12 cellular contexts compared by ENCODE assay signal in the genomic region with DNA sequence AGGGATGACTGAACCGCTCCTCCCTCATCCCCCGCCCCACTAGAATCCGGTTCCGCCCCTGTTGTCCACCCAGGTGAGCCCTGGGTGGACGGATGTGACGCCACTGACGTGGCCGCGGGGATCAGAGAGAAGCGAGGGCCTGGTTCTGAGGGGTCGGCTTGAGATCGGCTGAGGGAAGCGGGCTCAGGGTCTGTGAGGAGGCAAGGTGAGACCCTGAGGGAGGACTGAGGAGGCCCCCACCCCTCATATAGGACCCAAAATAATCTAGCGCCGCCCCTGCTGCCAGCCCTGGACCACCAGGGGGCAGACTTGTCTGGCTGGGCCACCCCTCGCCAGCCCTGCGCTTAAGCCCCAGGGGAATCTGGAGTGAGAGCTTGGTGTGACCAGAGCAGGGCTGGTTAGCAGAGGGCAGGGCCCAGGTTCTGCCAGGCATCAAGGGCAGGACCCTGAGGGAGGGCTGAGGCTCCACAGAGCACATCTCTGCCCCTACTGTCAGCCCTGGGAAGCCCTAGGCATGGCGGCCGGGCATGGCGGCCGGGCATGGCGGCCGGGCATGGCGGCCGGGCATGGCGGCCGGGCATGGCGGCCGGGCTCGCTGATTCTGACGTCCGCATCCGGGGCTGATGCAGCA. TPM values are rescaled to one million over a fixed set of nuclear protein-coding genes. Genes with fewer than 3 reads are reported as not detected.
A peak's percentile ranks its signal among the peaks of the same experiment; 100 is the strongest.
DNase-seq lines count a peak whose midpoint lies in the region; ATAC-seq, FAIRE-seq and TF ChIP-seq lines count a peak whose summit lies in the region.
"Had no signal": no experiment of that assay in that cellular context is flagged by ENCODE, and none has a peak within 500 bp of the region (broad histone marks: within the 10 kb centered on the region; RNA-seq: fewer than 3 reads in every experiment).

A gene with protein sequence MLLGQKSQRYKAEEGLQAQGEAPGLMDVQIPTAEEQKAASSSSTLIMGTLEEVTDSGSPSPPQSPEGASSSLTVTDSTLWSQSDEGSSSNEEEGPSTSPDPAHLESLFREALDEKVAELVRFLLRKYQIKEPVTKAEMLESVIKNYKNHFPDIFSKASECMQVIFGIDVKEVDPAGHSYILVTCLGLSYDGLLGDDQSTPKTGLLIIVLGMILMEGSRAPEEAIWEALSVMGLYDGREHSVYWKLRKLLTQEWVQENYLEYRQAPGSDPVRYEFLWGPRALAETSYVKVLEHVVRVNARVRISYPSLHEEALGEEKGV (plus strand): TSS at position 103 of the 631 bp plus-strand sequence. CDS start 3,090 bp downstream, outside the sequence.

- H3K4me1 Mint-ChIP-seq in GM23338 = no peaks in the 10 kb centered on the region
- H3K4me1 Mint-ChIP-seq in activated CD4-positive, alpha-beta memory T cell treated with anti-CD3 and anti-CD28 coated beads for 36 hours (ENCODE audit: low read depth) = no peaks in the 10 kb centered on the region

- H3K9me2 ChIP-seq in GM23338 (ENCODE audit: insufficient read depth) = no peaks in the 10 kb centered on the region

- no peaks in the 10 kb centered on the region for H3K36me3 ChIP-seq in GM23338 (ENCODE audit: insufficient read depth)
- H3K36me3 ChIP-seq: thoracic aorta had no signal

- no peaks in the 10 kb centered on the region for H3K4me1 ChIP-seq in GM23338 (ENCODE audit: insufficient read depth)

- no peak for FAIRE-seq in GM12892 (lab: Jason Lieb, UNC)

- no peak within 1 kb of the TSS for H3K4me3 Mint-ChIP-seq in GM23338
- no peak within 1 kb of the TSS for H3K4me3 Mint-ChIP-seq in activated CD4-positive, alpha-beta memory T cell treated with anti-CD3 and anti-CD28 coated beads for 36 hours

- intact Hi-C loops in activated CD4-positive, alpha-beta memory T cell treated with anti-CD3 and anti-CD28 coated beads for 36 hours (cut with micrococcal nuclease) = no loop called here
- intact Hi-C loops in Right ventricle myocardium inferior (cut with DNase I) = no loop called here
- intact Hi-C loops in left cardiac atrium (cut with DNase I) = no loop called here

- no peak within 1 kb of the TSS for H3K4me2 ChIP-seq in GM23338

- ATAC-seq in GM23338 (peak; percentile 87), Right ventricle myocardium inferior (no peak), left cardiac atrium (no peak)
- ATAC-seq: esophagus mucosa had no signal

- no peak within 1 kb of the TSS for H2AFZ ChIP-seq in GM23338

- no peaks in the 10 kb centered on the region for H3K79me2 ChIP-seq in GM23338 (replicated peaks; ENCODE audit: insufficient read depth)

- H3K27ac ChIP-seq in GM23338 (ENCODE audit: low read depth) = no peak within 1 kb of the TSS
- H3K27ac ChIP-seq: thoracic aorta had no signal

- peaks cover 3% of the 10 kb centered on the region for H3K27me3 Mint-ChIP-seq in GM23338 (ENCODE audit: insufficient read depth, low read depth, poor library complexity)
- peaks cover 2% of the 10 kb centered on the region for H3K27me3 Mint-ChIP-seq in activated CD4-positive, alpha-beta memory T cell treated with anti-CD3 and anti-CD28 coated beads for 36 hours

- H3K27me3 ChIP-seq in GM23338 (ENCODE audit: insufficient read depth) = no peaks in the 10 kb centered on the region

- H3K4me3 ChIP-seq in GM23338 = no peak within 1 kb of the TSS
- H3K4me3 ChIP-seq in retinal pigment epithelial cell (ENCODE audit: low read length) = no peak within 1 kb of the TSS
- H3K4me3 ChIP-seq: thoracic aorta had no signal

- TF ChIP-seq CTCF in GM23338 (conservative IDR thresholded peaks at IDR 0.05; ENCODE audit: low read depth in 2 of 2) (peak; percentile 49 to 75), retinal pigment epithelial cell (conservative IDR thresholded peaks at IDR 0.05; ENCODE audit: low read depth, low read length) (peak; percentile 1)

- H4K20me1 ChIP-seq in GM23338 (replicated peaks; ENCODE audit: insufficient read depth) = no peaks in the 10 kb centered on the region

- no peaks in the 10 kb centered on the region for H3K36me3 Mint-ChIP-seq in GM23338 (ENCODE audit: low read depth)
- H3K36me3 Mint-ChIP-seq in activated CD4-positive, alpha-beta memory T cell treated with anti-CD3 and anti-CD28 coated beads for 36 hours = no peaks in the 10 kb centered on the region

- H3F3A ChIP-seq in GM23338 (replicated peaks; ENCODE audit: low read depth) = no peaks in the 10 kb centered on the region

- POLR2A ChIA-PET in activated CD4-positive, alpha-beta memory T cell treated with anti-CD3 and anti-CD28 coated beads for 36 hours (lab: Charles Lee) = no interaction called here

- H3K27ac Mint-ChIP-seq in GM23338 = no peak within 1 kb of the TSS
- no peak within 1 kb of the TSS for H3K27ac Mint-ChIP-seq in activated CD4-positive, alpha-beta memory T cell treated with anti-CD3 and anti-CD28 coated beads for 36 hours

- DNase-seq in activated CD4-positive, alpha-beta T cell treated with anti-CD3 and anti-CD28 coated beads, Interleukin-2, amount 50 U/mL, for 48 hours = peak; percentile 5 to 19
- no peak for DNase-seq in activated CD4-positive, alpha-beta T cell treated with anti-CD3 and anti-CD28 coated beads for 1 hour
- DNase-seq in GM23338 (ENCODE audit: low spot score) (peak; percentile 54), retinal pigment epithelial cell (ENCODE audit: low read depth) (no peak), GM12892 (ENCODE audit: insufficient read length) (no peak), Right ventricle myocardium inferior (ENCODE audit: missing footprints) (no peak), left cardiac atrium (no peak)
- peak; percentile 13 for DNase-seq in activated CD4-positive, alpha-beta memory T cell treated with anti-CD3 and anti-CD28 coated beads for 36 hours
- DNase-seq: EL, NCI-H187 had no signal

- CTCF ChIA-PET in activated CD4-positive, alpha-beta memory T cell treated with anti-CD3 and anti-CD28 coated beads for 36 hours (lab: Charles Lee) = no interaction called here

- no peak for TF ChIP-seq POLR2A in GM12892 (IDR thresholded peaks at IDR 0.05; ENCODE audit: low read depth, low read length)

- H3K9me3 Mint-ChIP-seq in GM23338 = no peaks in the 10 kb centered on the region
- H3K9me3 Mint-ChIP-seq in activated CD4-positive, alpha-beta memory T cell treated with anti-CD3 and anti-CD28 coated beads for 36 hours = no peaks in the 10 kb centered on the region

TF ChIP-seq in GM23338, 12 proteins besides CTCF, POLR2A, EP300 and RAD21 (continues in another document):
- TF ChIP-seq, protein P1, sequence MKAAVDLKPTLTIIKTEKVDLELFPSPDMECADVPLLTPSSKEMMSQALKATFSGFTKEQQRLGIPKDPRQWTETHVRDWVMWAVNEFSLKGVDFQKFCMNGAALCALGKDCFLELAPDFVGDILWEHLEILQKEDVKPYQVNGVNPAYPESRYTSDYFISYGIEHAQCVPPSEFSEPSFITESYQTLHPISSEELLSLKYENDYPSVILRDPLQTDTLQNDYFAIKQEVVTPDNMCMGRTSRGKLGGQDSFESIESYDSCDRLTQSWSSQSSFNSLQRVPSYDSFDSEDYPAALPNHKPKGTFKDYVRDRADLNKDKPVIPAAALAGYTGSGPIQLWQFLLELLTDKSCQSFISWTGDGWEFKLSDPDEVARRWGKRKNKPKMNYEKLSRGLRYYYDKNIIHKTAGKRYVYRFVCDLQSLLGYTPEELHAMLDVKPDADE (IDR thresholded peaks at IDR 0.05) = no peak
- TF ChIP-seq EZH2 (IDR thresholded peaks at IDR 0.05; ENCODE audit: low read depth, unreplicated experiment) = no peak
- TF ChIP-seq POLR2AphosphoS5 (IDR thresholded peaks at IDR 0.05; ENCODE audit: low read depth) = no peak
- no peak for TF ChIP-seq NANOG (IDR thresholded peaks at IDR 0.05; ENCODE audit: borderline replicate concordance)
- TF ChIP-seq, protein P2, sequence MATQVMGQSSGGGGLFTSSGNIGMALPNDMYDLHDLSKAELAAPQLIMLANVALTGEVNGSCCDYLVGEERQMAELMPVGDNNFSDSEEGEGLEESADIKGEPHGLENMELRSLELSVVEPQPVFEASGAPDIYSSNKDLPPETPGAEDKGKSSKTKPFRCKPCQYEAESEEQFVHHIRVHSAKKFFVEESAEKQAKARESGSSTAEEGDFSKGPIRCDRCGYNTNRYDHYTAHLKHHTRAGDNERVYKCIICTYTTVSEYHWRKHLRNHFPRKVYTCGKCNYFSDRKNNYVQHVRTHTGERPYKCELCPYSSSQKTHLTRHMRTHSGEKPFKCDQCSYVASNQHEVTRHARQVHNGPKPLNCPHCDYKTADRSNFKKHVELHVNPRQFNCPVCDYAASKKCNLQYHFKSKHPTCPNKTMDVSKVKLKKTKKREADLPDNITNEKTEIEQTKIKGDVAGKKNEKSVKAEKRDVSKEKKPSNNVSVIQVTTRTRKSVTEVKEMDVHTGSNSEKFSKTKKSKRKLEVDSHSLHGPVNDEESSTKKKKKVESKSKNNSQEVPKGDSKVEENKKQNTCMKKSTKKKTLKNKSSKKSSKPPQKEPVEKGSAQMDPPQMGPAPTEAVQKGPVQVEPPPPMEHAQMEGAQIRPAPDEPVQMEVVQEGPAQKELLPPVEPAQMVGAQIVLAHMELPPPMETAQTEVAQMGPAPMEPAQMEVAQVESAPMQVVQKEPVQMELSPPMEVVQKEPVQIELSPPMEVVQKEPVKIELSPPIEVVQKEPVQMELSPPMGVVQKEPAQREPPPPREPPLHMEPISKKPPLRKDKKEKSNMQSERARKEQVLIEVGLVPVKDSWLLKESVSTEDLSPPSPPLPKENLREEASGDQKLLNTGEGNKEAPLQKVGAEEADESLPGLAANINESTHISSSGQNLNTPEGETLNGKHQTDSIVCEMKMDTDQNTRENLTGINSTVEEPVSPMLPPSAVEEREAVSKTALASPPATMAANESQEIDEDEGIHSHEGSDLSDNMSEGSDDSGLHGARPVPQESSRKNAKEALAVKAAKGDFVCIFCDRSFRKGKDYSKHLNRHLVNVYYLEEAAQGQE (IDR thresholded peaks at IDR 0.05; ENCODE audit: unreplicated experiment) = no peak
- no peak for TF ChIP-seq STAT1 (IDR thresholded peaks at IDR 0.05; ENCODE audit: unreplicated experiment)

RNA-seq across cellular contexts. Expression of the gene that starts here (rescaled TPM):
- not detected in 2 replicates for total RNA-seq in GM23338 (2014; rRNA removed; shearing (Covaris generic))
- not detected in 2 replicates for polyA plus RNA-seq in GM23338 (2016; fragmentation: Nextera tagmentation; extraction: Ambion mirVana)
- total RNA-seq in activated CD4-positive, alpha-beta memory T cell treated with anti-CD3 and anti-CD28 coated beads for 36 hours = not detected
- not detected for polyA plus RNA-seq in GM12892 (2012; ENCODE audit: missing spikeins)
- total RNA-seq in Right ventricle myocardium inferior (not detected), left cardiac atrium (not detected)
- total RNA-seq: esophagus mucosa, thoracic aorta had no signal

Comparison
In these comparisons a context has a peak if more than half of its experiments do, and no peak if none do; other contexts are left out.
1. DNase-seq: peak in activated CD4-positive, alpha-beta T cell treated with anti-CD3 and anti-CD28 coated beads, Interleukin-2, amount 50 U/mL, for 48 hours (2 of 2); none in activated CD4-positive, alpha-beta T cell treated with anti-CD3 and anti-CD28 coated beads for 1 hour (single experiment), retinal pigment epithelial cell (single experiment), GM12892 (single experiment), Right ventricle myocardium inferior (single experiment) and left cardiac atrium (single experiment).
2. Peak in DNase-seq and ATAC-seq in GM23338; RNA of the gene not detected or under 1 TPM.
3. Peak in DNase-seq in activated CD4-positive, alpha-beta memory T cell treated with anti-CD3 and anti-CD28 coated beads for 36 hours; RNA of the gene not detected or under 1 TPM.